ENCODE assay signal across 1 cellular context in genomic region chr19:3389446-3389778, GRCh38.
A peak's percentile ranks its signal among the peaks of the same experiment; 100 is the strongest.
TF ChIP-seq lines count a peak whose summit lies in the region.

No MANE protein-coding gene starts in this region.

TF ChIP-seq in K562, 482 proteins besides CTCF, POLR2A, EP300 and RAD21 (continued from another document):
- TF ChIP-seq ATF6 (CRISPR knock-in tag; IDR thresholded peaks at IDR 0.05) (no peak), CBX2 (IDR thresholded peaks at IDR 0.05; ENCODE audit: insufficient read depth, low read length, poor library complexity, severe bottlenecking) (no peak), CBX1 (IDR thresholded peaks at IDR 0.05; ENCODE audit: low read depth) (peak; percentile 0; the same call in 1 of the 2 replicates), ZKSCAN8 (CRISPR knock-in tag; IDR thresholded peaks at IDR 0.05) (peak; percentile 78), CHD4 (IDR thresholded peaks at IDR 0.05; ENCODE audit: insufficient read depth, insufficient replicate concordance, low read depth, low read length, poor library complexity, severe bottlenecking) (peak; percentile 66), ADNP (tag; IDR thresholded peaks at IDR 0.05) (peak; percentile 84), SAP30 (IDR thresholded peaks at IDR 0.05; ENCODE audit: borderline replicate concordance, insufficient read depth, low read depth, low read length, poor library complexity, severe bottlenecking) (no peak), HDAC1 (IDR thresholded peaks at IDR 0.05) (peak in 1 of 2 experiments; percentile 1; a peak in 1 of 4 replicates), MEIS2 (IDR thresholded peaks at IDR 0.05; ENCODE audit: partially characterized antibody) (no peak), KDM1A (IDR thresholded peaks at IDR 0.05) (peak in 1 of 2 experiments; percentile 67; a peak in 3 of 4 replicates), PCBP1 (IDR thresholded peaks at IDR 0.05; ENCODE audit: low read depth, low read length, poor library complexity, severe bottlenecking) (no peak)
